22 cellular contexts compared by ENCODE assay signal in the genomic region with DNA sequence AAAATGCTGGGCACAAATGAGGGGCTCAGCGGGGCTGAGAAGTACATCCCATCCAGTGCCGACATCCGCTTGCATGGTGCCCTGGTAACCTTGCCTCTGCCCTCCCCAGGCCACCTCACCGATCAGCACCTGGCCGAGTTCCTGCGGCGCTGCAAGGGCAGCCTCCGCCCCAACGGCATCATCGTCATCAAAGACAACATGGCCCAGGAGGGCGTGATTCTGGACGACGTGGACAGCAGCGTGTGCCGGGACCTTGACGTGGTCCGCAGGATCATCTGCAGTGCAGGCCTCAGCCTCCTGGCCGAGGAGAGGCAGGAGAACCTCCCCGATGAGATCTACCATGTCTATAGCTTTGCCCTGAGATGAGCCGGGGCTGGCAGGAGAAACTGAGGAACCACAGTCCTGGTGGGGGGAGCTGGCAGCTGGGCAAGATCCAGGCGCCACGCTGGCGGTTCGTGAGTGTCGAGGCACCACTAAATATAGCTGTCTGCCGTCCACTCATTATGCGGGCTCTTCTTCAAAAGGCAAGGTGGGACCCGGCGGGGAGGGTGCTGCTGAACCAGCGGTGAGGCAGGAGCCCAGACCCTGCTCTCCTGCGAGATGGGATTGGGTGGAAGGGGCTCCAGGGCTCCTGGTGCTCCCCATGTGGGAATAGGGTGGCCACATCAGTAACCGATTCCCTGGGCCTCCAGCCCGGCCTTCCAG. TPM values are rescaled to one million over a fixed set of nuclear protein-coding genes. Genes with fewer than 3 reads are reported as not detected.
DNase-seq lines count a peak whose midpoint lies in the region; ATAC-seq, FAIRE-seq and TF ChIP-seq lines count a peak whose summit lies in the region.
"Had no signal": no experiment of that assay in that cellular context is flagged by ENCODE, and none has a peak within 500 bp of the region (broad histone marks: within the 10 kb centered on the region; RNA-seq: fewer than 3 reads in every experiment).

No MANE protein-coding gene starts in this region.

- H3K9me1 ChIP-seq in K562 (ENCODE audit: control insufficient read depth, insufficient read depth, low read length) = no peaks in the 10 kb centered on the region

- TF ChIP-seq RAD21 in K562 (CRISPR knock-in tag; conservative IDR thresholded peaks at IDR 0.05 in 1 of 2, IDR thresholded peaks at IDR 0.05 in 1 of 2) = no peak

- H3K27ac ChIP-seq in right atrium auricular region (no peak overlapping the region), HEK293 (ENCODE audit: extremely low read depth, low read depth, low read length) (no peak overlapping the region), K562 (ENCODE audit: extremely low read depth, low read depth, low read length) (no peak overlapping the region), SJCRH30 (no peak overlapping the region)
- H3K27ac ChIP-seq: PC-9 had no signal

- peaks cover 36% of the 10 kb centered on the region for H4K20me1 ChIP-seq in K562 (replicated peaks; ENCODE audit: control insufficient read depth, insufficient read depth, low read length)

- FAIRE-seq in K562 (lab: Jason Lieb, UNC) = no peak
- FAIRE-seq: A204.1, HTR-8/SVneo had no signal

- no TSS peak for BruUV-seq in K562 (replicated peaks; lab: Mats Ljungman, UMichigan)

- no peak for TF ChIP-seq EP300 in K562 (IDR thresholded peaks at IDR 0.05; ENCODE audit: low read length)

- peak; percentile 40 for DNase-seq in Right ventricle myocardium inferior (ENCODE audit: missing footprints)
- DNase-seq in right atrium auricular region (ENCODE audit: low spot score) = no peak
- no peak for DNase-seq in K562 (ENCODE audit: extremely low read depth in 1 of 4, low spot score in 3 of 4)
- DNase-seq in stimulated activated naive B cell treated with anti-CD40 and anti-IgM and Interleukin-4, amounts not matched to agents 10 μg/mL and 1 μg/mL and 100 μg/mL, for 72 hours = no peak
- no peak for DNase-seq in cerebellar nuclear complex (lab: John Stamatoyannopoulos, UW)
- DNase-seq in NCI-H1694 treated with DMSO at 0.1 percent for 48 hours (lab: John Stamatoyannopoulos, UW) = no peak
- DNase-seq in SJCRH30 = no peak
- DNase-seq: C1 segment of cervical spinal cord, DMS 273 treated with DMSO at 0.1 percent for 48 hours, GF-D8, MV-4-11, NCI-H1417 treated with DMSO at 0.1 percent for 48 hours, NCI-H2029 treated with DMSO at 0.1 percent for 48 hours, NCI-H2171 treated with DMSO at 0.1 percent for 48 hours, NCI-H774, PC-9, SK-N-SH had no signal

- no peak overlapping the region for H3K4me3 Mint-ChIP-seq in stimulated activated naive B cell treated with anti-CD40 and anti-IgM and Interleukin-4, amounts not matched to agents 10 μg/mL and 1 μg/mL and 100 μg/mL, for 72 hours

- CTCF ChIA-PET in HEK293 (lab: Yijun Ruan, JAX) = interaction anchor here (0.8 to 1.0 kb wide), 2 partner anchors 10 to 11 kb away, joined by 3 to 4 read pairs; a partner anchor contains a TSS
- CTCF ChIA-PET in K562 (lab: Yijun Ruan, JAX; ENCODE audit: low intra/inter-chr PET ratio) = no interaction called here

- POLR2A ChIA-PET in HEK293 (lab: Yijun Ruan, JAX) = interaction anchor here (0.6 to 0.8 kb wide), 2 partner anchors 9 to 309 kb away, joined by 4 to 6 read pairs; a partner anchor contains a TSS
- POLR2A ChIA-PET in K562 (lab: Yijun Ruan, JAX) = interaction anchor here (0.6 to 1.7 kb wide), 4 partner anchors 15 to 496 kb away, joined by 3 to 6 read pairs (median 4); no protein-coding TSS in a partner anchor

- H3K4me2 ChIP-seq in K562 (ENCODE audit: insufficient read depth, low read length) = no peak overlapping the region
- H3K4me2 ChIP-seq: PC-9, SK-N-SH had no signal

- H3K9ac ChIP-seq in K562 (ENCODE audit: insufficient read depth in 1 of 2, low read depth in 2 of 2, low read length in 2 of 2) = peak overlapping the region in 1 of 2 experiments; percentile 61; a peak in 1 of 4 replicates
- H3K9ac ChIP-seq: SK-N-SH had no signal

- H3K27me3 Mint-ChIP-seq in stimulated activated naive B cell treated with anti-CD40 and anti-IgM and Interleukin-4, amounts not matched to agents 10 μg/mL and 1 μg/mL and 100 μg/mL, for 72 hours = no peaks in the 10 kb centered on the region

- peak; percentile 21; the same call in 1 of the 2 replicates for TF ChIP-seq POLR2A in K562 (conservative IDR thresholded peaks at IDR 0.05)

- peaks cover 35 to 51% of the 10 kb centered on the region in 2 donors for H3K36me3 Mint-ChIP-seq in stimulated activated naive B cell treated with anti-CD40 and anti-IgM and Interleukin-4, amounts not matched to agents 10 μg/mL and 1 μg/mL and 100 μg/mL, for 72 hours

- ATAC-seq in Right ventricle myocardium inferior (no peak), K562 (no peak)
- no peak for ATAC-seq in stimulated activated naive B cell treated with anti-CD40 and anti-IgM and Interleukin-4, amounts not matched to agents 10 μg/mL and 1 μg/mL and 100 μg/mL, for 72 hours (replicated peaks)

- H3K9me3 ChIP-seq in right atrium auricular region = no peaks in the 10 kb centered on the region
- H3K9me3 ChIP-seq in HEK293 (ENCODE audit: control insufficient read depth, insufficient read depth, low read depth, low read length) = no peaks in the 10 kb centered on the region
- no peaks in the 10 kb centered on the region for H3K9me3 ChIP-seq in K562 (replicated peaks; ENCODE audit: control insufficient read depth, insufficient read depth, low read depth, low read length)
- no peaks in the 10 kb centered on the region for H3K9me3 ChIP-seq in SJCRH30 (replicated peaks)
- H3K9me3 ChIP-seq: SK-N-SH had no signal

- H3K9me3 Mint-ChIP-seq in stimulated activated naive B cell treated with anti-CD40 and anti-IgM and Interleukin-4, amounts not matched to agents 10 μg/mL and 1 μg/mL and 100 μg/mL, for 72 hours = no peaks in the 10 kb centered on the region

- H3K4me1 ChIP-seq in right atrium auricular region (peaks cover 0 to 41% of the 10 kb centered on the region in 2 donors), HEK293 (ENCODE audit: control insufficient read depth, insufficient read depth, low read length) (peaks cover 9% of the 10 kb centered on the region), K562 (replicated peaks in 1 of 2; ENCODE audit: control insufficient read depth in 2 of 2, insufficient read depth in 2 of 2, low read length in 2 of 2) (peaks cover 4 to 32% of the 10 kb centered on the region in 2 experiments; a peak in 4 of 5 replicates), SJCRH30 (peaks cover 7% of the 10 kb centered on the region)

- TF ChIP-seq CTCF in right atrium auricular region (IDR thresholded peaks at IDR 0.05) = no peak
- TF ChIP-seq CTCF in HEK293 (tag by site-specific recombination; IDR thresholded peaks at IDR 0.05) = no peak
- TF ChIP-seq CTCF in K562 (IDR thresholded peaks at IDR 0.05 in 2 of 3, conservative IDR thresholded peaks at IDR 0.05 in 1 of 3; ENCODE audit: insufficient read depth in 2 of 3, low read depth in 1 of 3, low read length in 3 of 3) = no peak

- intact Hi-C loops in Right ventricle myocardium inferior (cut with DNase I) = no loop called here
- intact Hi-C loops in K562 (cut with micrococcal nuclease) = no loop called here

- H3K27ac Mint-ChIP-seq in stimulated activated naive B cell treated with anti-CD40 and anti-IgM and Interleukin-4, amounts not matched to agents 10 μg/mL and 1 μg/mL and 100 μg/mL, for 72 hours = peak overlapping the region; percentile 14

- H3K27me3 ChIP-seq in right atrium auricular region (no peaks in the 10 kb centered on the region), K562 (ENCODE audit: control insufficient read depth in 2 of 2, insufficient read depth in 2 of 2, low read length in 2 of 2) (no peaks in the 10 kb centered on the region), SJCRH30 (no peaks in the 10 kb centered on the region)

- in situ Hi-C loops in K562 (cut with MboI) = no loop called here

- peaks cover 74% of the 10 kb centered on the region for H3K36me3 ChIP-seq in right atrium auricular region
- peaks cover 4 to 93% of the 10 kb centered on the region in 2 experiments; a peak in 2 of 3 replicates for H3K36me3 ChIP-seq in HEK293 (ENCODE audit: control insufficient read depth in 2 of 2, insufficient read depth in 1 of 2, low read length in 2 of 2)
- H3K36me3 ChIP-seq in K562 (ENCODE audit: control insufficient read depth, insufficient read depth, low read length) = peaks cover 93% of the 10 kb centered on the region; the same call in 2 of the 3 replicates
- H3K36me3 ChIP-seq in SJCRH30 = peaks cover 57% of the 10 kb centered on the region

- H3K4me3 ChIP-seq in right atrium auricular region (no peak overlapping the region), HEK293 (ENCODE audit: low read depth, low read length) (no peak overlapping the region), K562 (no peak overlapping the region), SJCRH30 (no peak overlapping the region)
- H3K4me3 ChIP-seq: PC-9 had no signal

- no peak overlapping the region for H2AFZ ChIP-seq in K562 (ENCODE audit: low read depth, low read length)
- H2AFZ ChIP-seq: PC-9 had no signal

- WGBS in K562 (ENCODE audit: insufficient coverage, low coverage, missing lambda C conversion rate) = 95% methylated on average over 28 of the region's 33 CpGs

- H3K4me1 Mint-ChIP-seq in stimulated activated naive B cell treated with anti-CD40 and anti-IgM and Interleukin-4, amounts not matched to agents 10 μg/mL and 1 μg/mL and 100 μg/mL, for 72 hours = peaks cover 31 to 49% of the 10 kb centered on the region in 2 donors

- peaks cover 31% of the 10 kb centered on the region for H3K79me2 ChIP-seq in K562 (ENCODE audit: control insufficient read depth, insufficient read depth, low read length)

RNA-seq across cellular contexts. Expression of a gene that starts 6.7 kb away (rescaled TPM):
- total RNA-seq in Right ventricle myocardium inferior (9.3 TPM), right atrium auricular region (10 to 100 TPM; 10.2 to 12.6 TPM), K562 (2014; rRNA removed) (12.4 and 15.8 TPM in 2 replicates), K562 (2014; rRNA removed; fragmentation: Illumina TruSeq; extraction: Trizol) (4.1 and 4.9 TPM in 2 replicates), K562 (2015; rRNA removed; fragmentation: Illumina TruSeq; extraction: Trizol) (8.6 TPM in 2 replicates), K562 (2021) (17.1 and 17.3 TPM in 2 replicates)
- total RNA-seq in K562 (2011; cell fraction: chromatin; rRNA removed; ENCODE audit: low replicate concordance) = 8.0 and 24.6 TPM in 2 replicates
- 20.2 and 20.4 TPM in 2 replicates for total RNA-seq in K562 (2011; cell fraction: nucleolus; rRNA removed)
- 10.2 and 12.6 TPM in 2 replicates for total RNA-seq in K562 (2011; cell fraction: nucleoplasm; rRNA removed)
- polyA plus RNA-seq in K562 (2011; rRNA removed) (11.3 and 13.1 TPM in 2 replicates), K562 (2014; fragmentation: Illumina TruSeq; extraction: Trizol) (12.8 and 13.1 TPM in 2 replicates), K562 (2014; fragmentation: Nextera tagmentation; extraction: Ambion mirVana) (1 to 10 TPM in 1 of 2 experiments, under 1 TPM in 1; 0.92 to 1.1 TPM), K562 (2014; rRNA removed) (17.8 and 19.5 TPM in 2 replicates)
- polyA plus RNA-seq in K562 (2011; cell fraction: cytosol; rRNA removed) = 10.5 and 18.2 TPM in 2 replicates
- 26.0 and 42.0 TPM in 2 replicates for polyA plus RNA-seq in K562 (2011; cell fraction: nucleus; rRNA removed)
- polyA plus RNA-seq in K562 (2012) = 11.4 and 12.4 TPM in 2 replicates
- polyA minus RNA-seq in K562 (2011; rRNA and poly(A)+ RNA removed) = 3.6 and 4.9 TPM in 2 replicates
- polyA minus RNA-seq in K562 (2011; cell fraction: cytosol; rRNA and poly(A)+ RNA removed) = 5.0 and 6.1 TPM in 2 replicates
- polyA minus RNA-seq in K562 (2011; cell fraction: nucleus; rRNA and poly(A)+ RNA removed) = 7.3 and 9.0 TPM in 2 replicates
- 23.0 and 23.4 TPM in 2 replicates for total RNA-seq in SJCRH30 (2014; rRNA removed; shearing (Covaris generic))

RNA-seq across cellular contexts. Expression of a gene that starts 9.3 kb away (rescaled TPM):
- total RNA-seq in Right ventricle myocardium inferior (72.1 TPM), right atrium auricular region (10 to 100 TPM; 33.7 to 36.0 TPM), K562 (2014; rRNA removed) (116 and 120 TPM in 2 replicates), K562 (2014; rRNA removed; fragmentation: Illumina TruSeq; extraction: Trizol) (49.6 and 59.2 TPM in 2 replicates), K562 (2015; rRNA removed; fragmentation: Illumina TruSeq; extraction: Trizol) (74.3 and 78.1 TPM in 2 replicates), K562 (2021) (108 and 110 TPM in 2 replicates)
- 28.6 and 94.1 TPM in 2 replicates for total RNA-seq in K562 (2011; cell fraction: chromatin; rRNA removed; ENCODE audit: low replicate concordance)
- total RNA-seq in K562 (2011; cell fraction: nucleolus; rRNA removed) = 70.3 and 71.4 TPM in 2 replicates
- total RNA-seq in K562 (2011; cell fraction: nucleoplasm; rRNA removed) = 51.0 and 57.9 TPM in 2 replicates
- polyA plus RNA-seq in K562 (2011; rRNA removed) (74.7 and 79.2 TPM in 2 replicates), K562 (2014; fragmentation: Illumina TruSeq; extraction: Trizol) (80.6 and 113 TPM in 2 replicates), K562 (2014; fragmentation: Nextera tagmentation; extraction: Ambion mirVana) (10 to 100 TPM; 42.1 to 67.0 TPM), K562 (2014; rRNA removed) (111 and 121 TPM in 2 replicates)
- polyA plus RNA-seq in K562 (2011; cell fraction: cytosol; rRNA removed) = 89.1 and 124 TPM in 2 replicates
- polyA plus RNA-seq in K562 (2011; cell fraction: nucleus; rRNA removed) = 42.9 and 47.3 TPM in 2 replicates
- 42.1 and 72.6 TPM in 2 replicates for polyA plus RNA-seq in K562 (2012)
- polyA minus RNA-seq in K562 (2011; rRNA and poly(A)+ RNA removed) = 34.5 and 60.2 TPM in 2 replicates
- 23.4 and 42.2 TPM in 2 replicates for polyA minus RNA-seq in K562 (2011; cell fraction: cytosol; rRNA and poly(A)+ RNA removed)
- polyA minus RNA-seq in K562 (2011; cell fraction: nucleus; rRNA and poly(A)+ RNA removed) = 14.7 and 15.7 TPM in 2 replicates
- total RNA-seq in SJCRH30 (2014; rRNA removed; shearing (Covaris generic)) = 47.8 and 48.5 TPM in 2 replicates

RNA-seq across cellular contexts. Expression of a gene that starts 14.3 kb away (rescaled TPM):
- total RNA-seq in Right ventricle myocardium inferior = not detected
- total RNA-seq in right atrium auricular region = not detected
- not detected in 2 replicates for total RNA-seq in K562 (2011; cell fraction: chromatin; rRNA removed; ENCODE audit: low replicate concordance)
- not detected in 2 replicates for total RNA-seq in K562 (2011; cell fraction: nucleolus; rRNA removed)
- total RNA-seq in K562 (2011; cell fraction: nucleoplasm; rRNA removed) = not detected in 2 replicates
- total RNA-seq in K562 (2014; rRNA removed) = 0.12 TPM in 1 of 2 replicates, not detected in the other
- not detected in 2 replicates for total RNA-seq in K562 (2014; rRNA removed; fragmentation: Illumina TruSeq; extraction: Trizol)
- not detected in 2 replicates for total RNA-seq in K562 (2015; rRNA removed; fragmentation: Illumina TruSeq; extraction: Trizol)
- total RNA-seq in K562 (2021) = not detected in 2 replicates
- polyA plus RNA-seq in K562 (2011; rRNA removed) = not detected in 2 replicates
- polyA plus RNA-seq in K562 (2011; cell fraction: cytosol; rRNA removed) = not detected in 2 replicates
- not detected in 2 replicates for polyA plus RNA-seq in K562 (2011; cell fraction: nucleus; rRNA removed)
- polyA plus RNA-seq in K562 (2012) = not detected in 2 replicates
- polyA plus RNA-seq in K562 (2014; fragmentation: Illumina TruSeq; extraction: Trizol) = not detected in 2 replicates
- not detected for polyA plus RNA-seq in K562 (2014; fragmentation: Nextera tagmentation; extraction: Ambion mirVana)
- not detected in 2 replicates for polyA plus RNA-seq in K562 (2014; rRNA removed)
- not detected in 2 replicates for polyA minus RNA-seq in K562 (2011; rRNA and poly(A)+ RNA removed)
- polyA minus RNA-seq in K562 (2011; cell fraction: cytosol; rRNA and poly(A)+ RNA removed) = not detected in 2 replicates
- not detected in 2 replicates for polyA minus RNA-seq in K562 (2011; cell fraction: nucleus; rRNA and poly(A)+ RNA removed)
- not detected in 2 replicates for total RNA-seq in SJCRH30 (2014; rRNA removed; shearing (Covaris generic))
- total RNA-seq: Daoy, H4, PC-9 had no signal

RNA-seq across cellular contexts. Expression of a gene that starts 30.2 kb away (rescaled TPM):
- total RNA-seq in Right ventricle myocardium inferior = 0.54 TPM
- 1 to 10 TPM; 1.1 to 6.9 TPM for total RNA-seq in right atrium auricular region
- not detected in 2 replicates for total RNA-seq in K562 (2011; cell fraction: chromatin; rRNA removed; ENCODE audit: low replicate concordance)
- total RNA-seq in K562 (2011; cell fraction: nucleolus; rRNA removed) = not detected in 2 replicates
- total RNA-seq in K562 (2011; cell fraction: nucleoplasm; rRNA removed) = not detected in 2 replicates
- not detected in 2 replicates for total RNA-seq in K562 (2014; rRNA removed)
- total RNA-seq in K562 (2014; rRNA removed; fragmentation: Illumina TruSeq; extraction: Trizol) = not detected in 2 replicates
- not detected in 2 replicates for total RNA-seq in K562 (2015; rRNA removed; fragmentation: Illumina TruSeq; extraction: Trizol)
- not detected in 2 replicates for total RNA-seq in K562 (2021)
- polyA plus RNA-seq in K562 (2011; rRNA removed) = not detected in 2 replicates
- polyA plus RNA-seq in K562 (2011; cell fraction: cytosol; rRNA removed) = 0.18 TPM in 1 of 2 replicates, not detected in the other
- polyA plus RNA-seq in K562 (2011; cell fraction: nucleus; rRNA removed) = 0.13 TPM in 1 of 2 replicates, not detected in the other
- not detected in 2 replicates for polyA plus RNA-seq in K562 (2012)
- polyA plus RNA-seq in K562 (2014; fragmentation: Illumina TruSeq; extraction: Trizol) = not detected in 2 replicates
- not detected for polyA plus RNA-seq in K562 (2014; fragmentation: Nextera tagmentation; extraction: Ambion mirVana)
- 0.21 TPM in 1 of 2 replicates, not detected in the other for polyA plus RNA-seq in K562 (2014; rRNA removed)
- not detected in 2 replicates for polyA minus RNA-seq in K562 (2011; rRNA and poly(A)+ RNA removed)
- polyA minus RNA-seq in K562 (2011; cell fraction: cytosol; rRNA and poly(A)+ RNA removed) = not detected in 2 replicates
- polyA minus RNA-seq in K562 (2011; cell fraction: nucleus; rRNA and poly(A)+ RNA removed) = not detected in 2 replicates
- 0.18 and 0.20 TPM in 2 replicates for total RNA-seq in SJCRH30 (2014; rRNA removed; shearing (Covaris generic))
